13 cellular contexts compared by ENCODE assay signal in genomic region chr14:89366580-89367448, GRCh38. TPM values are rescaled to one million over a fixed set of nuclear protein-coding genes. Genes with fewer than 3 reads are reported as not detected.
A peak's percentile ranks its signal among the peaks of the same experiment; 100 is the strongest.
DNase-seq lines count a peak whose midpoint lies in the region; ATAC-seq, FAIRE-seq and TF ChIP-seq lines count a peak whose summit lies in the region.
"Had no signal": no experiment of that assay in that cellular context is flagged by ENCODE, and none has a peak within 500 bp of the region (broad histone marks: within the 10 kb centered on the region; RNA-seq: fewer than 3 reads in every experiment).

No MANE protein-coding gene starts in this region.

- POLR2A ChIA-PET in activated CD8-positive, alpha-beta T cell treated with anti-CD3 and anti-CD28 coated beads for 36 hours (lab: Charles Lee) = interaction anchor here (0.7 kb wide), 1 partner anchor 13 kb away, joined by 4 read pairs; no protein-coding TSS in a partner anchor

- no peaks in the 10 kb centered on the region for H3K9me3 ChIP-seq in DOHH2 (ENCODE audit: control insufficient read depth, insufficient read depth, low read length)
- H3K9me3 ChIP-seq in right cardiac atrium (ENCODE audit: control insufficient read depth, low read length) = no peaks in the 10 kb centered on the region
- H3K9me3 ChIP-seq in pancreas = no peaks in the 10 kb centered on the region

- H4K20me1 ChIP-seq in DOHH2 (ENCODE audit: control insufficient read depth, insufficient read depth, low read depth, low read length) = no peaks in the 10 kb centered on the region

- no peak for TF ChIP-seq CTCF in DOHH2 (IDR thresholded peaks at IDR 0.05; ENCODE audit: low read depth, low read length, poor library complexity, severe bottlenecking)
- no peak for TF ChIP-seq CTCF in activated CD8-positive, alpha-beta T cell treated with anti-CD3 and anti-CD28 coated beads for 36 hours (IDR thresholded peaks at IDR 0.05)
- no peak for TF ChIP-seq CTCF in pancreas (IDR thresholded peaks at IDR 0.05)
- no peak for TF ChIP-seq CTCF in GM10266 (IDR thresholded peaks at IDR 0.05; ENCODE audit: control insufficient read depth, insufficient read depth, low read depth, missing control alignments)

- no peak for FAIRE-seq in pancreas (lab: Jason Lieb, UNC)

- H3K9me3 Mint-ChIP-seq in activated CD8-positive, alpha-beta T cell treated with anti-CD3 and anti-CD28 coated beads for 36 hours = peaks cover 3% of the 10 kb centered on the region

- H3K27me3 ChIP-seq in DOHH2 (ENCODE audit: control insufficient read depth, low read length) = 0 out of 2 replicates have a peak, but pooled peaks cover 2% of the 10 kb centered on the region
- H3K27me3 ChIP-seq in right cardiac atrium (ENCODE audit: control insufficient read depth, insufficient read depth) = no peaks in the 10 kb centered on the region
- H3K27me3 ChIP-seq in pancreas = no peaks in the 10 kb centered on the region

- no peaks in the 10 kb centered on the region for H3K9me2 ChIP-seq in DOHH2 (replicated peaks; ENCODE audit: control insufficient read depth, low read length)

- WGBS in right cardiac atrium = 44% methylated on average over 14 of the region's 14 CpGs
- WGBS in pancreas, 2 donors = 28% methylated on average over 14 of the region's 14 CpGs

- peaks cover 73% of the 10 kb centered on the region for H3K4me1 Mint-ChIP-seq in activated CD8-positive, alpha-beta T cell treated with anti-CD3 and anti-CD28 coated beads for 36 hours (ENCODE audit: low read depth)

- intact Hi-C loops in activated CD8-positive, alpha-beta T cell treated with anti-CD3 and anti-CD28 coated beads for 36 hours (cut with micrococcal nuclease) = no loop called here
- intact Hi-C loops in right cardiac atrium (cut with DNase I) = no loop called here
- intact Hi-C loops in pancreas (cut with DNase I) = no loop called here

- peaks cover 15% of the 10 kb centered on the region for H3F3A ChIP-seq in DOHH2 (ENCODE audit: control insufficient read depth, insufficient read depth)

- peaks cover 53% of the 10 kb centered on the region for H3K79me2 ChIP-seq in DOHH2 (ENCODE audit: control insufficient read depth, low read length)

- CTCF ChIA-PET in activated CD8-positive, alpha-beta T cell treated with anti-CD3 and anti-CD28 coated beads for 36 hours (lab: Charles Lee) = no interaction called here

- H3K27ac Mint-ChIP-seq in activated CD8-positive, alpha-beta T cell treated with anti-CD3 and anti-CD28 coated beads for 36 hours = peak overlapping the region; percentile 97

- H3K4me3 ChIP-seq in DOHH2 (ENCODE audit: low read length) (peak overlapping the region; percentile 21; the same call in 1 of the 2 replicates), right cardiac atrium (ENCODE audit: low read length) (no peak overlapping the region), pancreas (no peak overlapping the region)
- H3K4me3 ChIP-seq: skin epidermis had no signal

- peak overlapping the region; percentile 89 for H3K4me2 ChIP-seq in DOHH2 (ENCODE audit: low read length)

- peaks cover 47% of the 10 kb centered on the region for H3K36me3 Mint-ChIP-seq in activated CD8-positive, alpha-beta T cell treated with anti-CD3 and anti-CD28 coated beads for 36 hours (ENCODE audit: low read depth)

- ATAC-seq in activated CD8-positive, alpha-beta T cell treated with anti-CD3 and anti-CD28 coated beads for 36 hours = no peak
- ATAC-seq in right cardiac atrium (peak; percentile 58 to 69), pancreas (peak; percentile 19 to 58 (median 43)), HG03108 (IDR thresholded peaks at IDR 0.05; ENCODE audit: unreplicated experiment) (no peak)
- ATAC-seq: activated T-cell treated with anti-CD3 and anti-CD28 coated beads, Interleukin-2, amount 50 U/mL, for 4 hours; SK-N-SH treated with all-trans-retinoic acid at 6 μM for 48 hours had no signal

- H3K27me3 Mint-ChIP-seq in activated CD8-positive, alpha-beta T cell treated with anti-CD3 and anti-CD28 coated beads for 36 hours = no peaks in the 10 kb centered on the region

- H3K36me3 ChIP-seq in DOHH2 (ENCODE audit: control insufficient read depth, low read length) (no peaks in the 10 kb centered on the region), pancreas (no peaks in the 10 kb centered on the region)

- H3K4me1 ChIP-seq in DOHH2 (ENCODE audit: control insufficient read depth, low read length) (peaks cover 54% of the 10 kb centered on the region), right cardiac atrium (ENCODE audit: control insufficient read depth, insufficient read depth, low read length) (peaks cover 20% of the 10 kb centered on the region), pancreas (peaks cover 31 to 36% (median 32%) of the 10 kb centered on the region in 3 donors)

- no peak overlapping the region for H3K4me3 Mint-ChIP-seq in activated CD8-positive, alpha-beta T cell treated with anti-CD3 and anti-CD28 coated beads for 36 hours
- H3K4me3 Mint-ChIP-seq: activated T-cell treated with anti-CD3 and anti-CD28 coated beads, Interleukin-2, amount 50 U/mL, for 4 hours had no signal

- H3K27ac ChIP-seq in DOHH2 (ENCODE audit: low read depth, low read length) (peak overlapping the region; percentile 97), right cardiac atrium (ENCODE audit: low read length) (peak overlapping the region; percentile 5), pancreas (peak overlapping the region in 3 of 4 donors; percentile 33 to 42 (median 37))

- no peak for DNase-seq in activated CD8-positive, alpha-beta T cell treated with anti-CD3 and anti-CD28 coated beads for 36 hours
- DNase-seq in right cardiac atrium = peak; percentile 41 to 82 (median 69)
- no peak for DNase-seq in pancreas
- no peak for DNase-seq in GM10266 (ENCODE audit: extremely low spot score)
- DNase-seq in NCI-H2081 (lab: John Stamatoyannopoulos, UW) = no peak
- DNase-seq in NCI-H2029 treated with DMSO at 0.1 percent for 48 hours (lab: John Stamatoyannopoulos, UW) = no peak
- DNase-seq: activated T-cell treated with anti-CD3 and anti-CD28 coated beads, Interleukin-2, amount 50 U/mL, for 4 hours; DMS 273 treated with DMSO at 0.1 percent for 48 hours; NCI-H226 had no signal

RNA-seq across cellular contexts. Expression of gene FOXN3, which starts 50.2 kb away (rescaled TPM):
- total RNA-seq in activated CD8-positive, alpha-beta T cell treated with anti-CD3 and anti-CD28 coated beads for 36 hours = 10 to 100 TPM; 83.4 to 85.0 TPM
- total RNA-seq in right cardiac atrium (100 to 1,000 TPM; 116 to 146 (median 125) TPM), pancreas (10 to 100 TPM; 28.3 to 58.0 (median 34.7) TPM)
- polyA plus RNA-seq in right cardiac atrium (31.5 TPM), pancreas (1 to 10 TPM; 8.8 TPM)

Comparison
In these comparisons a context has a peak if more than half of its experiments do, and no peak if none do; other contexts are left out.
1. H3K27ac ChIP-seq: peak in every context shown above with its lines; median percentile 97 in DOHH2; 37 in pancreas; 5 in right cardiac atrium.
2. ATAC-seq: peak in right cardiac atrium (2 of 2) and pancreas (4 of 4); none in activated CD8-positive, alpha-beta T cell treated with anti-CD3 and anti-CD28 coated beads for 36 hours (single experiment) and HG03108 (single experiment).
3. DNase-seq: peak in right cardiac atrium (3 of 3); none in activated CD8-positive, alpha-beta T cell treated with anti-CD3 and anti-CD28 coated beads for 36 hours (single experiment), pancreas (0 of 6), GM10266 (single experiment), NCI-H2081 (0 of 2) and NCI-H2029 treated with DMSO at 0.1 percent for 48 hours (single experiment).